Comparison of ENCODE assay signal across 17 cellular contexts in genomic region chr20:32675223-32675975, GRCh38. TPM values are rescaled to one million over a fixed set of nuclear protein-coding genes. Genes with fewer than 3 reads are reported as not detected.
A peak's percentile ranks its signal among the peaks of the same experiment; 100 is the strongest.
DNase-seq lines count a peak whose midpoint lies in the region; ATAC-seq and TF ChIP-seq lines count a peak whose summit lies in the region.
"Had no signal": no experiment of that assay in that cellular context is flagged by ENCODE, and none has a peak within 500 bp of the region (broad histone marks: within the 10 kb centered on the region; RNA-seq: fewer than 3 reads in every experiment).

No MANE protein-coding gene starts in this region.

- intact Hi-C loops in left lung (cut with DNase I): no loop called here
- intact Hi-C loops in A673 (cut with micrococcal nuclease; ENCODE audit: unreplicated experiment): loop anchor here (10.0 kb wide), 1 partner anchor 269 kb away; no protein-coding TSS in a partner anchor
- intact Hi-C loops in sciatic nerve (cut with DNase I): no loop called here

- TF ChIP-seq CTCF in Loucy (conservative IDR thresholded peaks at IDR 0.05; ENCODE audit: low read length): no peak
- no peak for TF ChIP-seq CTCF in left lung (IDR thresholded peaks at IDR 0.05)
- TF ChIP-seq CTCF in A673 (conservative IDR thresholded peaks at IDR 0.05; ENCODE audit: low read depth, low read length): no peak

- H3K27ac ChIP-seq in iPS-20b (ENCODE audit: low read length): no peak overlapping the region
- no peak overlapping the region for H3K27ac ChIP-seq in left lung
- no peak overlapping the region for H3K27ac ChIP-seq in A673 (ENCODE audit: low read depth, low read length, poor library complexity, severe bottlenecking)
- H3K27ac ChIP-seq: pancreas, skin epidermis, transverse colon had no signal

- ATAC-seq in left lung: no peak
- no peak for ATAC-seq in sciatic nerve
- ATAC-seq: mucosa of descending colon had no signal

- no peaks in the 10 kb centered on the region for H3K9me3 ChIP-seq in Loucy (ENCODE audit: insufficient read depth, low read depth, low read length)
- no peaks in the 10 kb centered on the region for H3K9me3 ChIP-seq in iPS-20b (ENCODE audit: insufficient read depth, low read depth, low read length)
- no peaks in the 10 kb centered on the region for H3K9me3 ChIP-seq in left lung
- no peaks in the 10 kb centered on the region for H3K9me3 ChIP-seq in A673 (ENCODE audit: low read depth, low read length, poor library complexity, severe bottlenecking)
- H3K9me3 ChIP-seq: mucosa of descending colon, pancreas, transverse colon had no signal

- no peak overlapping the region for H2AFZ ChIP-seq in Loucy (ENCODE audit: low read length)

- DNase-seq in DMS153 (lab: John Stamatoyannopoulos, UW) (peak; percentile 95), NCI-H748 treated with DMSO at 0.1 percent for 48 hours (lab: John Stamatoyannopoulos, UW) (peak; percentile 51), left lung (no peak), A673 (ENCODE audit: low spot score) (no peak), NCI-H226 (no peak), sciatic nerve (ENCODE audit: low spot score) (no peak)
- DNase-seq: activated CD4-positive, alpha-beta memory T cell treated with anti-CD3 and anti-CD28 coated beads, Interleukin-2, amount 10 ng/mL, durations not matched to agents 7 days and 5 days; left colon; mucosa of descending colon; NCI-H1694; pancreas; stimulated activated CD4-positive, alpha-beta T cell treated with anti-CD3 and anti-CD28 coated beads, Interleukin-4, amount 100 ng/mL, for 4 hours; transverse colon had no signal

- H3F3A ChIP-seq in Loucy (ENCODE audit: low read depth): peaks cover 25% of the 10 kb centered on the region

- no peak overlapping the region for H3K4me3 ChIP-seq in Loucy (ENCODE audit: low read length, poor library complexity, severe bottlenecking)
- no peak overlapping the region for H3K4me3 ChIP-seq in iPS-20b (ENCODE audit: low read length)
- H3K4me3 ChIP-seq in left lung: no peak overlapping the region
- H3K4me3 ChIP-seq in A673 (ENCODE audit: low read depth, low read length, poor library complexity, severe bottlenecking): no peak overlapping the region
- H3K4me3 ChIP-seq: mucosa of descending colon, pancreas, skin epidermis, transverse colon had no signal

- POLR2A ChIA-PET in A673 (lab: Charles Lee; ENCODE audit: low non-redundant PET): no interaction called here

- H4K20me1 ChIP-seq in Loucy (ENCODE audit: insufficient read depth, low read length, poor library complexity, severe bottlenecking): no peaks in the 10 kb centered on the region

- peaks cover 46% of the 10 kb centered on the region for H3K79me2 ChIP-seq in Loucy (ENCODE audit: insufficient read depth, low read length)

- no peaks in the 10 kb centered on the region for H3K27me3 ChIP-seq in Loucy (ENCODE audit: insufficient read depth, low read length, poor library complexity, severe bottlenecking)
- H3K27me3 ChIP-seq in iPS-20b (ENCODE audit: insufficient read depth, low read length): no peaks in the 10 kb centered on the region
- no peaks in the 10 kb centered on the region for H3K27me3 ChIP-seq in left lung
- no peaks in the 10 kb centered on the region for H3K27me3 ChIP-seq in A673 (replicated peaks; ENCODE audit: insufficient read depth, low read depth, low read length, poor library complexity)
- H3K27me3 ChIP-seq: pancreas, transverse colon had no signal

- peak overlapping the region; percentile 98 for H3K4me2 ChIP-seq in Loucy (ENCODE audit: low read depth, low read length, poor library complexity, severe bottlenecking)

- BruUV-seq in A673 (replicated peaks; lab: Mats Ljungman, UMichigan): no TSS peak

- H3K4me1 ChIP-seq in Loucy (ENCODE audit: insufficient read depth, low read length, poor library complexity, severe bottlenecking) (peaks cover 85% of the 10 kb centered on the region), iPS-20b (ENCODE audit: insufficient read depth, low read length) (peaks cover 23% of the 10 kb centered on the region; the same call in 1 of the 2 replicates), left lung (peaks cover 0 to 28% of the 10 kb centered on the region in 2 donors), A673 (ENCODE audit: insufficient read depth, low read length, poor library complexity, severe bottlenecking) (peaks cover 1% of the 10 kb centered on the region)
- H3K4me1 ChIP-seq: pancreas had no signal

- H3K9me2 ChIP-seq in Loucy (replicated peaks; ENCODE audit: low read depth, low read length): no peaks in the 10 kb centered on the region

- CTCF ChIA-PET in A673 (lab: Charles Lee): interaction anchor here (0.6 kb wide), 1 partner anchor 103 kb away, joined by 3 read pairs; no protein-coding TSS in a partner anchor

- H3K36me3 ChIP-seq in Loucy (ENCODE audit: insufficient read depth, low read length) (no peaks in the 10 kb centered on the region), iPS-20b (ENCODE audit: insufficient read depth, low read depth, low read length) (no peaks in the 10 kb centered on the region), left lung (no peaks in the 10 kb centered on the region), A673 (ENCODE audit: insufficient read depth, low read length, poor library complexity, severe bottlenecking) (no peaks in the 10 kb centered on the region)
- H3K36me3 ChIP-seq: pancreas, transverse colon had no signal

- H3K9ac ChIP-seq in Loucy (ENCODE audit: low read depth, low read length, poor library complexity, severe bottlenecking) (peak overlapping the region; percentile 99), iPS-20b (ENCODE audit: low read depth, low read length) (peak overlapping the region; percentile 2; the same call in 1 of the 2 replicates)

RNA-seq across cellular contexts. Expression of gene C20orf203, which starts 1.7 kb away (rescaled TPM):
- total RNA-seq in left lung (not detected), A673 (2021) (not detected in 2 replicates), sciatic nerve (0.94 TPM)
- total RNA-seq: H4, left colon had no signal

Comparison
In these comparisons a context has a peak if more than half of its experiments do, and no peak if none do; other contexts are left out.
1. DNase-seq: peak in DMS153 (single experiment) and NCI-H748 treated with DMSO at 0.1 percent for 48 hours (single experiment); none in left lung (0 of 2), A673 (single experiment), NCI-H226 (single experiment) and sciatic nerve (single experiment).